ENCODE assay signal across 8 cellular contexts in the genomic region with DNA sequence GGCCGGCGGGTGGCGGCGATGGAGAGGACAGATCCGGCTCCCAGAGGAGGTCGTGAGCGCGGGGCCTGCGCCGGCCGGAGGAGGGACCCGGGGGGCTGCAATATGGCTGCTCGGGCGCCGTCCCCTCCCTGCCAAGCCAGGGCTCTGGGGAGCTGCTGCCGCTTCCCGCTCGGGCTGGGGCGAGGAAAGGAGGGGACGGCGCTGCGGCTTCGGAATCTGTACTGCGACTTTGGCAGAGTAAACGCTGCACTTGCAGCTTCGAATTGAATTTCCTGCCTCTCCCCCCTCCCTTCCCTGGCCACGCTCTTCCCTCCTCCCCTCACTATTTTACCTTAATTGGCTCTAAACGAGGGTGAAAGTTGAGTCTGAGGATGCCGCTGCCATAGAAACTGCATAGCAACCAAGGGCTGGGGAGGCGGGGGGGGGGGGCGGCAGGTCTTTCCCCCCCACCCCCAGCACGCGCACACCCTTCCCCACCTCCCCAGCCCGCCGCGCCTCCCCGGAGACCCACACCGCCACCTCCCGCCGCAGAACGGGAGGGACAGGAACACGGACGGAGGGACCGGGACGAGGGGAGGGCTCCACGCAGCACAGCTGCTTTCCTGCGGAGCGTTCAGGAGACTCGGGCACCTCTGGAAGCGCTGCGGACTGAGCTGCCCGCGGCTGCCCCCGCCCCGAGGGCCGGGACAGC.
DNase-seq lines count a peak whose midpoint lies in the region; ATAC-seq and TF ChIP-seq lines count a peak whose summit lies in the region.

No MANE protein-coding gene starts in this region.

- peaks cover 2% of the 10 kb centered on the region for H3K4me1 Mint-ChIP-seq in T-helper 2 cell treated with Interferon-gamma antibody and Interleukin-4, amounts not matched to agents 5 μg/mL and 100 μg/mL, for 36 hours (ENCODE audit: low read depth)

- ATAC-seq in HG02763 (IDR thresholded peaks at IDR 0.05; ENCODE audit: unreplicated experiment) (peak; percentile 43), left lobe of liver (peak; percentile 70)

- H3K4me3 ChIP-seq in GM06990 (replicated peaks; ENCODE audit: low read depth, low read length): peak overlapping the region; percentile 57

- DNase-seq in GM06990 (ENCODE audit: extremely low read depth, insufficient read length) (no peak), left lobe of liver (ENCODE audit: low spot score) (no peak), SKM-1 treated with dmso at 0.1 percent for 144 hours (lab: John Stamatoyannopoulos, UW; ENCODE audit: unreplicated experiment) (no peak), GF-D8 (lab: John Stamatoyannopoulos, UW) (no peak)
- DNase-seq in T-helper 2 cell treated with Interferon-gamma antibody and Interleukin-4, amounts not matched to agents 5 μg/mL and 100 μg/mL, for 36 hours (ENCODE audit: low spot score): no peak
- peak; percentile 33 for DNase-seq in central memory CD4-positive, alpha-beta T cell
- DNase-seq in stimulated activated CD4-positive, alpha-beta T cell treated with anti-CD3 and anti-CD28 coated beads, TNF-alpha, amount 100 ng/mL, for 24 hours (ENCODE audit: low read depth in 3 of 3): peak in 2 of 3 experiments; percentile 1 to 32

- no peaks in the 10 kb centered on the region for H3K9me3 Mint-ChIP-seq in T-helper 2 cell treated with Interferon-gamma antibody and Interleukin-4, amounts not matched to agents 5 μg/mL and 100 μg/mL, for 36 hours

- no peaks in the 10 kb centered on the region for H3K27me3 ChIP-seq in GM06990 (replicated peaks; ENCODE audit: control insufficient read depth, insufficient read depth, low read length)

- TF ChIP-seq CTCF in GM06990 (IDR thresholded peaks at IDR 0.05; ENCODE audit: insufficient read depth, low read length, poor library complexity, severe bottlenecking): peak; percentile 41

- H3K27ac Mint-ChIP-seq in T-helper 2 cell treated with Interferon-gamma antibody and Interleukin-4, amounts not matched to agents 5 μg/mL and 100 μg/mL, for 36 hours: no peak overlapping the region

- no peaks in the 10 kb centered on the region for H3K36me3 ChIP-seq in GM06990 (ENCODE audit: control insufficient read depth, insufficient read depth, low read length)

- H3K36me3 Mint-ChIP-seq in T-helper 2 cell treated with Interferon-gamma antibody and Interleukin-4, amounts not matched to agents 5 μg/mL and 100 μg/mL, for 36 hours (ENCODE audit: low read depth): no peaks in the 10 kb centered on the region

- peak overlapping the region; percentile 81 for H3K4me3 Mint-ChIP-seq in T-helper 2 cell treated with Interferon-gamma antibody and Interleukin-4, amounts not matched to agents 5 μg/mL and 100 μg/mL, for 36 hours

- peaks cover 39% of the 10 kb centered on the region for H3K27me3 Mint-ChIP-seq in T-helper 2 cell treated with Interferon-gamma antibody and Interleukin-4, amounts not matched to agents 5 μg/mL and 100 μg/mL, for 36 hours (ENCODE audit: low read depth)

Comparison
In these comparisons a context has a peak if more than half of its experiments do, and no peak if none do; other contexts are left out.
1. DNase-seq: peak in central memory CD4-positive, alpha-beta T cell (single experiment) and stimulated activated CD4-positive, alpha-beta T cell treated with anti-CD3 and anti-CD28 coated beads, TNF-alpha, amount 100 ng/mL, for 24 hours (2 of 3); none in GM06990 (single experiment), T-helper 2 cell treated with Interferon-gamma antibody and Interleukin-4, amounts not matched to agents 5 μg/mL and 100 μg/mL, for 36 hours (single experiment), left lobe of liver (single experiment), SKM-1 treated with dmso at 0.1 percent for 144 hours (single experiment) and GF-D8 (single experiment).